In the genomic region with DNA sequence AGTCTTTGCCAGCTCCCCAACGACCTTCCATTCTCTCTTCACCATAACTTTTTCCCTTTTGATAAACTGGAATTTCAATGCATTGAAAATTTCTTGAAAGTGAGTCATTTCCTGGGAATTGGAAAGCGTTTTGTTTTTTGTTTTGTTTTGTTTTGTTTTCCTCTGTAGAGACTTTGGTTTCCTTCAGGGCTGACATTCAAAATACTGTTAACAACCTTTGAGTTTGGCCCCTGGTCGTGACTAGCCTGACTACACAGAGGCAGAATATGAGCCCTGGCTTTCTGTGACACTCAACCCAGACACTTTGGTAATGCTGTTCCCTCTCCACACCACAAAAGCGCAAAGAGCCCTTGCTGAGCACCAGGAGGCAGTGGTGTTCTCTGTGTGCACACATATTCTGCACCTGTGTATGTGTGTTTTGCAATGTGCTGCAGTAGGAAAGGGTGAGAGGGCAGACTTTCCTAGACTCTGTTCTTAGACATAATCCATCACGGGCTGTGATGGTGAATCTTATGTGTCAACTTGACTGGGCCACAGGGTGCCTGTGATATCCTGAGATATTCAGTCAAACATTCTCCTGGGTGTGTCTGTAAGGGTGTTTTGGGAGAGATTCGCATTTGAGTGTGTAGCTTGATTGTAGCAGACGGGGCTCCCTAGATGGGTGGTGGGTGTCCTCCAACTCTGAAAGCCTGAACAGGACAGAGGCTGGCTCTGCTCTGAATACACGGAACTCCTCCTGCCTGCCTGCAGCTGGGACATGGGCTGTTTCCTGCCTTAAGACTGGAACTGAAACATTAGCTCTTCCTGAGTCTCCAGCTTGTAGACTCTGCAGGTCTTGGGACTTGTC, we compare ENCODE assay signal across 1 cellular context.
TF ChIP-seq lines count a peak whose summit lies in the region.

No MANE protein-coding gene starts in this region.

TF ChIP-seq in K562, 482 proteins besides CTCF, POLR2A, EP300 and RAD21 (continued from another document and continues in another):
- TF ChIP-seq, protein P1, sequence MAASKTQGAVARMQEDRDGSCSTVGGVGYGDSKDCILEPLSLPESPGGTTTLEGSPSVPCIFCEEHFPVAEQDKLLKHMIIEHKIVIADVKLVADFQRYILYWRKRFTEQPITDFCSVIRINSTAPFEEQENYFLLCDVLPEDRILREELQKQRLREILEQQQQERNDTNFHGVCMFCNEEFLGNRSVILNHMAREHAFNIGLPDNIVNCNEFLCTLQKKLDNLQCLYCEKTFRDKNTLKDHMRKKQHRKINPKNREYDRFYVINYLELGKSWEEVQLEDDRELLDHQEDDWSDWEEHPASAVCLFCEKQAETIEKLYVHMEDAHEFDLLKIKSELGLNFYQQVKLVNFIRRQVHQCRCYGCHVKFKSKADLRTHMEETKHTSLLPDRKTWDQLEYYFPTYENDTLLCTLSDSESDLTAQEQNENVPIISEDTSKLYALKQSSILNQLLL (CRISPR knock-in tag; IDR thresholded peaks at IDR 0.05; ENCODE audit: borderline replicate concordance) = no peak
- TF ChIP-seq, protein P2, sequence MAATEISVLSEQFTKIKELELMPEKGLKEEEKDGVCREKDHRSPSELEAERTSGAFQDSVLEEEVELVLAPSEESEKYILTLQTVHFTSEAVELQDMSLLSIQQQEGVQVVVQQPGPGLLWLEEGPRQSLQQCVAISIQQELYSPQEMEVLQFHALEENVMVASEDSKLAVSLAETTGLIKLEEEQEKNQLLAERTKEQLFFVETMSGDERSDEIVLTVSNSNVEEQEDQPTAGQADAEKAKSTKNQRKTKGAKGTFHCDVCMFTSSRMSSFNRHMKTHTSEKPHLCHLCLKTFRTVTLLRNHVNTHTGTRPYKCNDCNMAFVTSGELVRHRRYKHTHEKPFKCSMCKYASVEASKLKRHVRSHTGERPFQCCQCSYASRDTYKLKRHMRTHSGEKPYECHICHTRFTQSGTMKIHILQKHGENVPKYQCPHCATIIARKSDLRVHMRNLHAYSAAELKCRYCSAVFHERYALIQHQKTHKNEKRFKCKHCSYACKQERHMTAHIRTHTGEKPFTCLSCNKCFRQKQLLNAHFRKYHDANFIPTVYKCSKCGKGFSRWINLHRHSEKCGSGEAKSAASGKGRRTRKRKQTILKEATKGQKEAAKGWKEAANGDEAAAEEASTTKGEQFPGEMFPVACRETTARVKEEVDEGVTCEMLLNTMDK (IDR thresholded peaks at IDR 0.05; ENCODE audit: borderline replicate concordance, insufficient read depth, low read depth, low read length, poor library complexity, severe bottlenecking) = no peak
- TF ChIP-seq ZNF780A (CRISPR knock-in tag; IDR thresholded peaks at IDR 0.05) = no peak
- TF ChIP-seq ZNF239 (CRISPR knock-in tag; IDR thresholded peaks at IDR 0.05) = no peak
- TF ChIP-seq, protein P3, sequence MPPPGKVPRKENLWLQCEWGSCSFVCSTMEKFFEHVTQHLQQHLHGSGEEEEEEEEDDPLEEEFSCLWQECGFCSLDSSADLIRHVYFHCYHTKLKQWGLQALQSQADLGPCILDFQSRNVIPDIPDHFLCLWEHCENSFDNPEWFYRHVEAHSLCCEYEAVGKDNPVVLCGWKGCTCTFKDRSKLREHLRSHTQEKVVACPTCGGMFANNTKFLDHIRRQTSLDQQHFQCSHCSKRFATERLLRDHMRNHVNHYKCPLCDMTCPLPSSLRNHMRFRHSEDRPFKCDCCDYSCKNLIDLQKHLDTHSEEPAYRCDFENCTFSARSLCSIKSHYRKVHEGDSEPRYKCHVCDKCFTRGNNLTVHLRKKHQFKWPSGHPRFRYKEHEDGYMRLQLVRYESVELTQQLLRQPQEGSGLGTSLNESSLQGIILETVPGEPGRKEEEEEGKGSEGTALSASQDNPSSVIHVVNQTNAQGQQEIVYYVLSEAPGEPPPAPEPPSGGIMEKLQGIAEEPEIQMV (tag; conservative IDR thresholded peaks at IDR 0.05; ENCODE audit: low read depth) = no peak
- TF ChIP-seq ATF7 (IDR thresholded peaks at IDR 0.05) = no peak
- no peak for TF ChIP-seq PML (IDR thresholded peaks at IDR 0.05; ENCODE audit: low read length)
- no peak for TF ChIP-seq MTA3 (IDR thresholded peaks at IDR 0.05; ENCODE audit: borderline replicate concordance)
- no peak for TF ChIP-seq TEAD4 (IDR thresholded peaks at IDR 0.05; ENCODE audit: low read length)
- no peak for TF ChIP-seq TEAD4 (CRISPR knock-in tag; IDR thresholded peaks at IDR 0.05; ENCODE audit: borderline replicate concordance)
- TF ChIP-seq KDM2B (CRISPR knock-in tag; IDR thresholded peaks at IDR 0.05) = no peak
- no peak for TF ChIP-seq KLF1 (tag; IDR thresholded peaks at IDR 0.05)
- TF ChIP-seq ZNF384 (IDR thresholded peaks at IDR 0.05; ENCODE audit: low read depth, low read length) = no peak
- no peak for TF ChIP-seq ZNF134 (CRISPR knock-in tag; conservative IDR thresholded peaks at IDR 0.05)
- no peak for TF ChIP-seq PRPF4 (IDR thresholded peaks at IDR 0.05; ENCODE audit: insufficient read depth, low read depth, low read length, poor library complexity, severe bottlenecking)
- TF ChIP-seq, protein P4, sequence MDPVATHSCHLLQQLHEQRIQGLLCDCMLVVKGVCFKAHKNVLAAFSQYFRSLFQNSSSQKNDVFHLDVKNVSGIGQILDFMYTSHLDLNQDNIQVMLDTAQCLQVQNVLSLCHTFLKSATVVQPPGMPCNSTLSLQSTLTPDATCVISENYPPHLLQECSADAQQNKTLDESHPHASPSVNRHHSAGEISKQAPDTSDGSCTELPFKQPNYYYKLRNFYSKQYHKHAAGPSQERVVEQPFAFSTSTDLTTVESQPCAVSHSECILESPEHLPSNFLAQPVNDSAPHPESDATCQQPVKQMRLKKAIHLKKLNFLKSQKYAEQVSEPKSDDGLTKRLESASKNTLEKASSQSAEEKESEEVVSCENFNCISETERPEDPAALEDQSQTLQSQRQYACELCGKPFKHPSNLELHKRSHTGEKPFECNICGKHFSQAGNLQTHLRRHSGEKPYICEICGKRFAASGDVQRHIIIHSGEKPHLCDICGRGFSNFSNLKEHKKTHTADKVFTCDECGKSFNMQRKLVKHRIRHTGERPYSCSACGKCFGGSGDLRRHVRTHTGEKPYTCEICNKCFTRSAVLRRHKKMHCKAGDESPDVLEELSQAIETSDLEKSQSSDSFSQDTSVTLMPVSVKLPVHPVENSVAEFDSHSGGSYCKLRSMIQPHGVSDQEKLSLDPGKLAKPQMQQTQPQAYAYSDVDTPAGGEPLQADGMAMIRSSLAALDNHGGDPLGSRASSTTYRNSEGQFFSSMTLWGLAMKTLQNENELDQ (CRISPR knock-in tag; IDR thresholded peaks at IDR 0.05; ENCODE audit: borderline replicate concordance) = no peak
- no peak for TF ChIP-seq TARDBP (IDR thresholded peaks at IDR 0.05)
- no peak for TF ChIP-seq SMARCB1 (IDR thresholded peaks at IDR 0.05; ENCODE audit: insufficient read length, low read depth)
- no peak for TF ChIP-seq SRSF9 (IDR thresholded peaks at IDR 0.05; ENCODE audit: borderline replicate concordance, low read depth, low read length)
- no peak for TF ChIP-seq ZNF354B (CRISPR knock-in tag; IDR thresholded peaks at IDR 0.05)
- TF ChIP-seq, protein P5, sequence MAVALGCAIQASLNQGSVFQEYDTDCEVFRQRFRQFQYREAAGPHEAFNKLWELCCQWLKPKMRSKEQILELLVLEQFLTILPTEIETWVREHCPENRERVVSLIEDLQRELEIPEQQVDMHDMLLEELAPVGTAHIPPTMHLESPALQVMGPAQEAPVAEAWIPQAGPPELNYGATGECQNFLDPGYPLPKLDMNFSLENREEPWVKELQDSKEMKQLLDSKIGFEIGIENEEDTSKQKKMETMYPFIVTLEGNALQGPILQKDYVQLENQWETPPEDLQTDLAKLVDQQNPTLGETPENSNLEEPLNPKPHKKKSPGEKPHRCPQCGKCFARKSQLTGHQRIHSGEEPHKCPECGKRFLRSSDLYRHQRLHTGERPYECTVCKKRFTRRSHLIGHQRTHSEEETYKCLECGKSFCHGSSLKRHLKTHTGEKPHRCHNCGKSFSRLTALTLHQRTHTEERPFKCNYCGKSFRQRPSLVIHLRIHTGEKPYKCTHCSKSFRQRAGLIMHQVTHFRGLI (CRISPR knock-in tag; IDR thresholded peaks at IDR 0.05) = no peak
- no peak for TF ChIP-seq RCOR1 (IDR thresholded peaks at IDR 0.05; ENCODE audit: borderline replicate concordance in 1 of 2, low read depth in 2 of 2, low read length in 2 of 2)
- TF ChIP-seq SLC30A9 (CRISPR knock-in tag; IDR thresholded peaks at IDR 0.05) = no peak
- no peak for TF ChIP-seq ZNF696 (CRISPR knock-in tag; conservative IDR thresholded peaks at IDR 0.05)
- TF ChIP-seq PURB (CRISPR knock-in tag; IDR thresholded peaks at IDR 0.05; ENCODE audit: low read depth) = no peak
- no peak for TF ChIP-seq NR1H2 (CRISPR knock-in tag; IDR thresholded peaks at IDR 0.05)
- TF ChIP-seq ERF (CRISPR knock-in tag; IDR thresholded peaks at IDR 0.05) = no peak
- TF ChIP-seq ZNF174 (CRISPR knock-in tag; IDR thresholded peaks at IDR 0.05) = no peak
- no peak for TF ChIP-seq POLR2H (tag; IDR thresholded peaks at IDR 0.05; ENCODE audit: low read depth)
- no peak for TF ChIP-seq ELF1 (tag; IDR thresholded peaks at IDR 0.05)
- TF ChIP-seq, protein P6, sequence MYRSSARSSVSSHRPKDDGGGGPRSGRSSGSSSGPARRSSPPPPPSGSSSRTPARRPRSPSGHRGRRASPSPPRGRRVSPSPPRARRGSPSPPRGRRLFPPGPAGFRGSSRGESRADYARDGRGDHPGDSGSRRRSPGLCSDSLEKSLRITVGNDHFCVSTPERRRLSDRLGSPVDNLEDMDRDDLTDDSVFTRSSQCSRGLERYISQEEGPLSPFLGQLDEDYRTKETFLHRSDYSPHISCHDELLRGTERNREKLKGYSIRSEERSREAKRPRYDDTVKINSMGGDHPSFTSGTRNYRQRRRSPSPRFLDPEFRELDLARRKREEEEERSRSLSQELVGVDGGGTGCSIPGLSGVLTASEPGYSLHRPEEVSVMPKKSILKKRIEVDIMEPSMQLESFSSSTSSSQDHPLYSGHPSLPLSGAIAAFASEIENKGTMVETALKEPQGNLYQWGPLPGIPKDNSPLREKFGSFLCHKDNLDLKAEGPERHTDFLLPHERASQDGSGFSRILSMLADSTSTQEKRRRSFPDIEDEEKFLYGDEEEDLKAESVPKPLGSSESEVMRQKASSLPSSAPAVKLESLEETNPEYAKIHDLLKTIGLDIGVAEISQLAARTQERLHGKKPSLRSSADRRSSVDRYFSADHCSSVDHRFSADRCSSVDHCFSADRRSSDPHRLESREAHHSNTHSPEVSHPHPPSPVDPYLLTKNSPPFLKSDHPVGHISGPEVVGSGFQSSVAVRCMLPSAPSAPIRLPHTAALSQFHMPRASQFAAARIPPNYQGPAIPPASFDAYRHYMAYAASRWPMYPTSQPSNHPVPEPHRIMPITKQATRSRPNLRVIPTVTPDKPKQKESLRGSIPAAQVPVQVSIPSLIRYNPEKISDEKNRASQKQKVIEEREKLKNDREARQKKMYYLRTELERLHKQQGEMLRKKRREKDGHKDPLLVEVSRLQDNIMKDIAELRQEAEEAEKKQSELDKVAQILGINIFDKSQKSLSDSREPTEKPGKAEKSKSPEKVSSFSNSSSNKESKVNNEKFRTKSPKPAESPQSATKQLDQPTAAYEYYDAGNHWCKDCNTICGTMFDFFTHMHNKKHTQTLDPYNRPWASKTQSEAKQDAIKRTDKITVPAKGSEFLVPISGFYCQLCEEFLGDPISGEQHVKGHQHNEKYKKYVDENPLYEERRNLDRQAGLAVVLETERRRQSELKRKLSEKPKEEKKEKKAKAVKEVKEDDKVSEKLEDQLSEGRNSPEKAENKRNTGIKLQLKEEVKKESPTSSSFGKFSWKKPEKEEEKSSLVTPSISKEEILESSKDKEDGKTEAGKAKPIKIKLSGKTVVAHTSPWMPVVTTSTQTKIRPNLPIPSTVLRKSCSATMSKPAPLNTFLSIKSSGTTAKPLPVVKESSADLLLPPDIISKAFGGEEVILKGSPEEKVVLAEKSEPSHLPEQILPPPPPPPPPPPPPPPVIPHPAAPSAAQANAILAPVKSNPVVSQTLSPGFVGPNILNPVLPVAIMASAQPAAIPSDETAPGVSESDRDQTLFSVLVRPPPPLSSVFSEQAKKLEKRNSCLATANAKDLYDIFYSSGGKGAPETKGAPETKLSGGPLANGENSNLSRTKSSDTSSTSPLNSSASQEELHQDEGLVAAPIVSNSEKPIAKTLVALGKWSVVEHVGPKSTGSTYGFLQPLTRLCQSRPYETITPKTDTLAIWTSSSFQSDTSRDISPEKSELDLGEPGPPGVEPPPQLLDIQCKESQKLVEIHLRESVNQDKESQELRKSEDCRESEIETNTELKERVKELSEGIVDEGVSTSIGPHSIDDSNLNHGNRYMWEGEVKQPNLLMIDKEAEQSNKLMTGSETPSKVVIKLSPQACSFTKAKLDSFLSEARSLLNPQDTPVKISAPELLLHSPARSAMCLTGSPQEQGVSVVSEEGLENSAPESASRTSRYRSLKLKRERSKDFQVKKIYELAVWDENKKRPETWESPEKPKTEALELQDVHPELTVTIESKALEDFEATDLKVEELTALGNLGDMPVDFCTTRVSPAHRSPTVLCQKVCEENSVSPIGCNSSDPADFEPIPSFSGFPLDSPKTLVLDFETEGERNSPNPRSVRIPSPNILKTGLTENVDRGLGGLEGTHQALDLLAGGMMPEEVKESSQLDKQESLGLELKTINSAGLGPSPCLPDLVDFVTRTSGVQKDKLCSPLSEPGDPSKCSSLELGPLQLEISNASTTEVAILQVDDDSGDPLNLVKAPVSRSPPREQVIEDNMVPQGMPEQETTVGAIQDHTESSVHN (IDR thresholded peaks at IDR 0.05; ENCODE audit: borderline replicate concordance in 1 of 2, low read depth in 1 of 2) = no peak
- no peak; the same call in 1 of the 2 replicates for TF ChIP-seq CTBP1 (IDR thresholded peaks at IDR 0.05; ENCODE audit: borderline replicate concordance)
- TF ChIP-seq, protein P7, sequence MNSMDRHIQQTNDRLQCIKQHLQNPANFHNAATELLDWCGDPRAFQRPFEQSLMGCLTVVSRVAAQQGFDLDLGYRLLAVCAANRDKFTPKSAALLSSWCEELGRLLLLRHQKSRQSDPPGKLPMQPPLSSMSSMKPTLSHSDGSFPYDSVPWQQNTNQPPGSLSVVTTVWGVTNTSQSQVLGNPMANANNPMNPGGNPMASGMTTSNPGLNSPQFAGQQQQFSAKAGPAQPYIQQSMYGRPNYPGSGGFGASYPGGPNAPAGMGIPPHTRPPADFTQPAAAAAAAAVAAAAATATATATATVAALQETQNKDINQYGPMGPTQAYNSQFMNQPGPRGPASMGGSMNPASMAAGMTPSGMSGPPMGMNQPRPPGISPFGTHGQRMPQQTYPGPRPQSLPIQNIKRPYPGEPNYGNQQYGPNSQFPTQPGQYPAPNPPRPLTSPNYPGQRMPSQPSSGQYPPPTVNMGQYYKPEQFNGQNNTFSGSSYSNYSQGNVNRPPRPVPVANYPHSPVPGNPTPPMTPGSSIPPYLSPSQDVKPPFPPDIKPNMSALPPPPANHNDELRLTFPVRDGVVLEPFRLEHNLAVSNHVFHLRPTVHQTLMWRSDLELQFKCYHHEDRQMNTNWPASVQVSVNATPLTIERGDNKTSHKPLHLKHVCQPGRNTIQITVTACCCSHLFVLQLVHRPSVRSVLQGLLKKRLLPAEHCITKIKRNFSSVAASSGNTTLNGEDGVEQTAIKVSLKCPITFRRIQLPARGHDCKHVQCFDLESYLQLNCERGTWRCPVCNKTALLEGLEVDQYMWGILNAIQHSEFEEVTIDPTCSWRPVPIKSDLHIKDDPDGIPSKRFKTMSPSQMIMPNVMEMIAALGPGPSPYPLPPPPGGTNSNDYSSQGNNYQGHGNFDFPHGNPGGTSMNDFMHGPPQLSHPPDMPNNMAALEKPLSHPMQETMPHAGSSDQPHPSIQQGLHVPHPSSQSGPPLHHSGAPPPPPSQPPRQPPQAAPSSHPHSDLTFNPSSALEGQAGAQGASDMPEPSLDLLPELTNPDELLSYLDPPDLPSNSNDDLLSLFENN (IDR thresholded peaks at IDR 0.05; ENCODE audit: low read depth in 2 of 2, low read length in 2 of 2) = no peak
- TF ChIP-seq ADNP (tag; IDR thresholded peaks at IDR 0.05) = no peak
